Comparison of ENCODE assay signal across 7 cellular contexts in the genomic region with DNA sequence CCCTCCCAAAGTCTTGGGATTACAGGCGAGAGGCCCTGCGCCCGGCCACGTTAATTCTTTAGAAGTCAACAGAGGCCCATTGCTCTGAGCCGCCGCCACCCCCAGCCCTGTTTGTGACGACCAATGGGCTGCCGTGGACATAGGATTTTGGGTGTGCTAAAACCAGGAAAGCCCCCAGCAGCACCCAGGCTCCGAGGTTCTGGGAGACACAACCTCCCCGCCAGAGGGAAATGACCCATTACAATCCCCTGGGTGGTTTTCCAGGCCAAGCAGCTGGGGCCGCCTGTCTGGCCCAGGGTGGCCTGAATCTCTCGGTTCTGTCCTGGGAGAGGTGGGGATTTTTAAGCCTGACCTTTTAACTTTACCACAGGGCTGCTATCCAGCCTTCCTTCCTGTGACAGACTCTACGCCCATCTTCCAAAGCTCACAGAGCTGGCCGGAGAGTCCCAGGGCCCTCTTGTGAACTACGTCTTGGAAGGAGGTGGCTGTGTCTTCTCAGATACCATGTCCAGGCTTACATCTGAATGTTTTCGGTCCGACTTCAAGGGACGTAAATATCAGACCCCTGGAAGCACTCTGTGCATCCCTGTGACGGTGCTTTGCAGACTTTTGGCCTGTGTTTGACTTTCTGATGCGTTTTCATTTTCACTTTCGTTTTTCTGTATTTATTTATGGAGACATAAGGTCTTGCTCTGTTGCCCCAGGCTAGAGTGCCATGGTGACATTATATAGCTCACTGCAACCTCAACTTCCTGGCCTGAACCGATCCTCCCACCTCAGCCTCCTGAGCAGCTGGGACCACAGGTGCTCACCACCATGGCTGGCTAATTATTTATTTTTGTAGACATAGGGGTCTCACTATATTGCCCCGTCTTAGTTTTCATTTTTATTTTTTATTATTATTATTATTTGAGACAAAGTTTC. TPM values are rescaled to one million over a fixed set of nuclear protein-coding genes. Genes with fewer than 3 reads are reported as not detected.
DNase-seq lines count a peak whose midpoint lies in the region; ATAC-seq lines count a peak whose summit lies in the region.

No MANE protein-coding gene starts in this region.

- peak overlapping the region; percentile 92 for H3K27ac Mint-ChIP-seq in T-helper 17 cell
- H3K27ac Mint-ChIP-seq in natural killer cell treated with Interleukin-12 subunit alpha and Interleukin-12 subunit beta and Interleukin-15 and Interleukin-18, amount 100 ng/mL, for 72 hours = peak overlapping the region; percentile 80 to 91

- no peaks in the 10 kb centered on the region for H3K27me3 Mint-ChIP-seq in T-helper 17 cell
- no peaks in the 10 kb centered on the region for H3K27me3 Mint-ChIP-seq in natural killer cell treated with Interleukin-12 subunit alpha and Interleukin-12 subunit beta and Interleukin-15 and Interleukin-18, amount 100 ng/mL, for 72 hours

- peak overlapping the region; percentile 62 for H3K4me3 Mint-ChIP-seq in T-helper 17 cell
- peak overlapping the region; percentile 81 for H3K4me3 Mint-ChIP-seq in natural killer cell treated with Interleukin-12 subunit alpha and Interleukin-12 subunit beta and Interleukin-15 and Interleukin-18, amount 100 ng/mL, for 72 hours

- H3K9me3 ChIP-seq in T-helper 17 cell (ENCODE audit: control insufficient read depth, low read length, poor library complexity, severe bottlenecking) = no peaks in the 10 kb centered on the region

- ATAC-seq in GM19043 (IDR thresholded peaks at IDR 0.05; ENCODE audit: low read depth, unreplicated experiment) (peak; percentile 58), HG02884 (IDR thresholded peaks at IDR 0.05; ENCODE audit: unreplicated experiment) (peak; percentile 60), T-helper 17 cell (peak; percentile 64)
- peak; percentile 88 to 90 for ATAC-seq in natural killer cell treated with Interleukin-12 subunit alpha and Interleukin-12 subunit beta and Interleukin-15 and Interleukin-18, amount 100 ng/mL, for 72 hours

- DNase-seq in T-helper 17 cell (no peak), NCI-H524 (lab: John Stamatoyannopoulos, UW) (no peak), SHP77 (lab: John Stamatoyannopoulos, UW) (no peak), DMS 273 (lab: John Stamatoyannopoulos, UW; ENCODE audit: unreplicated experiment) (no peak)
- no peak for DNase-seq in natural killer cell treated with Interleukin-12 subunit alpha and Interleukin-12 subunit beta and Interleukin-15 and Interleukin-18, amount 100 ng/mL, for 72 hours (ENCODE audit: low spot score)

- no peaks in the 10 kb centered on the region for H3K9me3 Mint-ChIP-seq in natural killer cell treated with Interleukin-12 subunit alpha and Interleukin-12 subunit beta and Interleukin-15 and Interleukin-18, amount 100 ng/mL, for 72 hours

- H3K4me1 Mint-ChIP-seq in T-helper 17 cell = peaks cover 20% of the 10 kb centered on the region
- H3K4me1 Mint-ChIP-seq in natural killer cell treated with Interleukin-12 subunit alpha and Interleukin-12 subunit beta and Interleukin-15 and Interleukin-18, amount 100 ng/mL, for 72 hours (ENCODE audit: low read depth in 2 of 2) = peaks cover 23 to 29% of the 10 kb centered on the region in 2 donors

- H3K36me3 Mint-ChIP-seq in T-helper 17 cell (ENCODE audit: low read depth) = no peaks in the 10 kb centered on the region
- H3K36me3 Mint-ChIP-seq in natural killer cell treated with Interleukin-12 subunit alpha and Interleukin-12 subunit beta and Interleukin-15 and Interleukin-18, amount 100 ng/mL, for 72 hours = no peaks in the 10 kb centered on the region

RNA-seq across cellular contexts. Expression of a gene that starts 36.0 kb away (rescaled TPM):
- total RNA-seq in T-helper 17 cell = 100 to 1,000 TPM; 131 to 141 TPM
- 10 to 100 TPM; 19.5 to 59.1 TPM for total RNA-seq in natural killer cell treated with Interleukin-12 subunit alpha and Interleukin-12 subunit beta and Interleukin-15 and Interleukin-18, amount 100 ng/mL, for 72 hours

RNA-seq across cellular contexts. Expression of a gene that starts 48.3 kb away (rescaled TPM):
- 10 to 100 TPM; 33.8 to 34.6 TPM for total RNA-seq in T-helper 17 cell
- total RNA-seq in natural killer cell treated with Interleukin-12 subunit alpha and Interleukin-12 subunit beta and Interleukin-15 and Interleukin-18, amount 100 ng/mL, for 72 hours = 10 to 100 TPM; 84.8 to 94.2 TPM
